Comparison of ENCODE assay signal across 16 cellular contexts in genomic region chr17:18236494-18236893, GRCh38.
"Had no signal": no experiment of that assay in that cellular context is flagged by ENCODE, and none has a peak within 500 bp of the region (broad histone marks: within the 10 kb centered on the region; RNA-seq: fewer than 3 reads in every experiment).

No MANE protein-coding gene starts in this region.

- H3K9me3 ChIP-seq: right atrium auricular region, upper lobe of left lung had no signal

- H3K4me1 ChIP-seq: upper lobe of left lung had no signal

- H3K27ac ChIP-seq: right atrium auricular region, upper lobe of left lung had no signal

- H3K27me3 ChIP-seq: right atrium auricular region, upper lobe of left lung had no signal

- H3K27me3 Mint-ChIP-seq: activated CD4-positive, alpha-beta T cell treated with anti-CD3 and anti-CD28 coated beads, Interleukin-2, amount 10 ng/mL, durations not matched to agents 7 days and 5 days; naive B cell; T-helper 17 cell had no signal

- H3K4me3 ChIP-seq: coronary artery, lung, right atrium auricular region, upper lobe of left lung had no signal

- H3K4me3 Mint-ChIP-seq: activated CD4-positive, alpha-beta T cell treated with anti-CD3 and anti-CD28 coated beads, Interleukin-2, amount 10 ng/mL, durations not matched to agents 7 days and 5 days; naive B cell; T-helper 17 cell; WTC11 had no signal

- H3K27ac Mint-ChIP-seq: activated CD4-positive, alpha-beta T cell treated with anti-CD3 and anti-CD28 coated beads, Interleukin-2, amount 10 ng/mL, durations not matched to agents 7 days and 5 days; T-helper 17 cell; WTC11 had no signal

- DNase-seq: activated CD4-positive, alpha-beta T cell treated with anti-CD3 and anti-CD28 coated beads, Interleukin-2, amount 10 ng/mL, durations not matched to agents 7 days and 5 days; activated gamma-delta T cell treated with Interleukin-2 at 50 U/mL for 16 hours; activated T-cell treated with anti-CD3 and anti-CD28 coated beads, Interleukin-2, amount 50 U/mL, for 1 hour; caudate nucleus; effector CD8-positive, alpha-beta T cell; hippocampal formation; left cardiac atrium; midbrain; naive B cell; small intestine; T-helper 17 cell; upper lobe of left lung had no signal

- H3K4me1 Mint-ChIP-seq: activated CD4-positive, alpha-beta T cell treated with anti-CD3 and anti-CD28 coated beads, Interleukin-2, amount 10 ng/mL, durations not matched to agents 7 days and 5 days; naive B cell; WTC11 had no signal

- ATAC-seq: T-helper 17 cell, WTC11 had no signal

- H3K9me3 Mint-ChIP-seq: activated CD4-positive, alpha-beta T cell treated with anti-CD3 and anti-CD28 coated beads, Interleukin-2, amount 10 ng/mL, durations not matched to agents 7 days and 5 days; naive B cell; WTC11 had no signal
